Comparison of ENCODE assay signal across 8 cellular contexts in the genomic region with DNA sequence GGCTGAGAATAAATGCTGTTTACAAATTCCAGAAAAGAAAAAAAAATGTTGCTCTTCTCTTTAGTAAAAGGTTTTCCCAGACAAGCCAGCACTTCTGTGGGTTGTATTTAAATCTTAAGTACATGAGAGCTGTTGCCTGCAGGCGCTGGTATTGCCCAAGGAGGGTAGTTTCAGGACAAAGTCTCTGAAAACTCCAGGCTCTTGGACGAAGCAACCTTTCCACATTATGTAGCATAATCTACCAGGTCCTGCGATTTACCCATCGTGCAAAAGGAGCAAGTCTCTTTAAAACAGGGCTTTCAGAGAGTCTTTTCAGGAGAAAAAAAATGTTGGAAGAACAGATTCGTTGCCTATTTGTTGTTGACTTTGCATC.
DNase-seq lines count a peak whose midpoint lies in the region; ATAC-seq, FAIRE-seq and TF ChIP-seq lines count a peak whose summit lies in the region.
"Had no signal": no experiment of that assay in that cellular context is flagged by ENCODE, and none has a peak within 500 bp of the region (broad histone marks: within the 10 kb centered on the region; RNA-seq: fewer than 3 reads in every experiment).

No MANE protein-coding gene starts in this region.

- FAIRE-seq in H1 (lab: Jason Lieb, UNC): no peak

- no peak overlapping the region for H3K56ac ChIP-seq in H1 (replicated peaks; ENCODE audit: insufficient read length, low read depth, low read length)

- TF ChIP-seq POLR2A in H1 (IDR thresholded peaks at IDR 0.05; ENCODE audit: control extremely low read depth in 1 of 2, low read depth in 2 of 2, low read length in 2 of 2): no peak

- H2BK5ac ChIP-seq in H1 (ENCODE audit: low read depth, low read length): no peak overlapping the region

- DNase-seq in H1 (ENCODE audit: low read depth in 1 of 2, low spot score in 2 of 2): no peak
- DNase-seq in smooth muscle cell (lab: John Stamatoyannopoulos, UW; ENCODE audit: unreplicated experiment): no peak
- DNase-seq in globus pallidus (ENCODE audit: low spot score): no peak
- no peak for DNase-seq in GM10248 (ENCODE audit: extremely low spot score)
- DNase-seq in NOMO-1 treated with dmso at 0.1 percent for 144 hours (lab: John Stamatoyannopoulos, UW; ENCODE audit: unreplicated experiment): no peak

- no peak overlapping the region for H4K91ac ChIP-seq in H1 (replicated peaks; ENCODE audit: insufficient read length, low read length)

- H4K5ac ChIP-seq in H1 (ENCODE audit: insufficient read length, low read depth, low read length): no peak overlapping the region

- no peak overlapping the region for H2BK15ac ChIP-seq in H1 (ENCODE audit: low read length)

- no peak overlapping the region for H2AK5ac ChIP-seq in H1 (ENCODE audit: low read depth, low read length)

- H2BK12ac ChIP-seq in H1 (ENCODE audit: low read depth, low read length): no peak overlapping the region

- H3K9ac ChIP-seq in H1 (replicated peaks in 1 of 4; ENCODE audit: extremely low read depth in 1 of 4, low read depth in 3 of 4, low read length in 3 of 4) (no peak overlapping the region), smooth muscle cell (ENCODE audit: low read depth) (no peak overlapping the region)

- H2AFZ ChIP-seq in H1 (ENCODE audit: low read length) (peak overlapping the region; percentile 67; the same call in 1 of the 2 replicates), smooth muscle cell (ENCODE audit: low read depth) (no peak overlapping the region)

- H3K4me2 ChIP-seq in H1 (ENCODE audit: insufficient read depth in 1 of 2, low read depth in 2 of 2, low read length in 2 of 2): peak overlapping the region; percentile 65 to 80; a peak in 2 of 4 replicates
- peak overlapping the region; percentile 90 for H3K4me2 ChIP-seq in smooth muscle cell

- H2BK20ac ChIP-seq in H1 (ENCODE audit: low read length): no peak overlapping the region

- H3K9me3 ChIP-seq in H1 (ENCODE audit: insufficient read depth in 2 of 2, low read depth in 1 of 2, low read length in 1 of 2) (no peaks in the 10 kb centered on the region), smooth muscle cell (replicated peaks; ENCODE audit: low read depth) (peaks cover 3% of the 10 kb centered on the region)
- H3K9me3 ChIP-seq: neutrophil had no signal

- peaks cover 2% of the 10 kb centered on the region; the same call in 1 of the 2 replicates for H3K79me1 ChIP-seq in H1 (ENCODE audit: low read depth, low read length)

- H3K23me2 ChIP-seq in H1 (ENCODE audit: low read depth, low read length): peaks cover 8% of the 10 kb centered on the region; the same call in 1 of the 2 replicates

- H3K36me3 ChIP-seq in H1 (ENCODE audit: control insufficient read depth in 2 of 4, insufficient read depth in 4 of 4, low read length in 3 of 4) (no peaks in the 10 kb centered on the region), smooth muscle cell (ENCODE audit: low read depth) (no peaks in the 10 kb centered on the region)
- H3K36me3 ChIP-seq: neutrophil had no signal

- H3K4me1 ChIP-seq in H1 (replicated peaks in 1 of 4; ENCODE audit: control insufficient read depth in 3 of 4, insufficient read depth in 4 of 4, low read length in 3 of 4) (no peaks in the 10 kb centered on the region), smooth muscle cell (ENCODE audit: low read depth) (no peaks in the 10 kb centered on the region)

- CTCF ChIA-PET in H1 (lab: Charles Lee; ENCODE audit: partially characterized antibody) (interaction anchor here (0.6 to 2.1 kb wide), 17 partner anchors 9 to 504 kb away, joined by 3 to 14 read pairs (median 4); no protein-coding TSS in a partner anchor), GM10248 (lab: Yijun Ruan, JAX) (interaction anchor here (0.9 to 7.9 kb wide), 18 partner anchors 8 to 604 kb away, joined by 3 to 49 read pairs (median 4); no protein-coding TSS in a partner anchor)

- no peak overlapping the region for H4K8ac ChIP-seq in H1 (ENCODE audit: extremely low read depth, insufficient read depth, low read length)

- H3F3A ChIP-seq in smooth muscle cell (ENCODE audit: low read depth): no peaks in the 10 kb centered on the region

- H2BK120ac ChIP-seq in H1 (replicated peaks; ENCODE audit: low read depth, low read length): no peak overlapping the region

- peak overlapping the region in 1 of 4 experiments; percentile 70; a peak in 2 of 8 replicates for H3K4me3 ChIP-seq in H1 (ENCODE audit: extremely low read depth in 1 of 4, insufficient read depth in 2 of 4, low read depth in 3 of 4, low read length in 4 of 4)
- peak overlapping the region; percentile 55 for H3K4me3 ChIP-seq in smooth muscle cell

- H3K23ac ChIP-seq in H1 (ENCODE audit: insufficient read length): no peak overlapping the region

- H3K27me3 ChIP-seq in H1 (replicated peaks in 1 of 4; ENCODE audit: control insufficient read depth in 3 of 4, extremely low read depth in 1 of 4, insufficient read depth in 3 of 4, low read length in 3 of 4): peaks cover 0 to 6% (median 4%) of the 10 kb centered on the region in 4 experiments; a peak in 3 of 7 replicates
- no peaks in the 10 kb centered on the region for H3K27me3 ChIP-seq in smooth muscle cell (ENCODE audit: low read depth)

- TF ChIP-seq EP300 in H1 (IDR thresholded peaks at IDR 0.05; ENCODE audit: borderline replicate concordance in 1 of 2, low read depth in 2 of 2, low read length in 2 of 2): no peak

- H3K27ac ChIP-seq in H1 (ENCODE audit: low read depth, low read length) (no peak overlapping the region), smooth muscle cell (ENCODE audit: low read depth) (no peak overlapping the region)
- H3K27ac ChIP-seq: neutrophil had no signal

- TF ChIP-seq CTCF in H1 (IDR thresholded peaks at IDR 0.05; ENCODE audit: control extremely low read depth in 1 of 3, insufficient read depth in 1 of 3, low read depth in 1 of 3, low read length in 3 of 3) (no peak), smooth muscle cell (IDR thresholded peaks at IDR 0.05; ENCODE audit: borderline replicate concordance, insufficient read depth, poor library complexity, severe bottlenecking) (no peak), GM10248 (IDR thresholded peaks at IDR 0.05; ENCODE audit: control extremely low read depth, extremely low read depth, low read depth, missing control alignments) (no peak)

- POLR2A ChIA-PET in H1 (lab: Charles Lee; ENCODE audit: partially characterized antibody) (no interaction called here), GM10248 (lab: Yijun Ruan, JAX) (no interaction called here)

- H3K79me2 ChIP-seq in H1 (ENCODE audit: control insufficient read depth in 1 of 2, insufficient read depth in 2 of 2, low read length in 2 of 2) (no peaks in the 10 kb centered on the region), smooth muscle cell (ENCODE audit: low read depth) (no peaks in the 10 kb centered on the region)

- no peak overlapping the region for H3K4ac ChIP-seq in H1 (replicated peaks; ENCODE audit: insufficient read length, low read depth, low read length)

- H4K20me1 ChIP-seq in H1 (replicated peaks in 1 of 2; ENCODE audit: control insufficient read depth in 1 of 2, insufficient read depth in 2 of 2, low read length in 2 of 2): peaks cover 0 to 2% of the 10 kb centered on the region in 2 experiments
- no peaks in the 10 kb centered on the region for H4K20me1 ChIP-seq in smooth muscle cell (ENCODE audit: low read depth)

- H3K18ac ChIP-seq in H1 (ENCODE audit: extremely low read depth, low read length): no peak overlapping the region

- WGBS in H1 (ENCODE audit: extremely low coverage in 1 of 2, insufficient coverage in 1 of 2, insufficient read length in 1 of 2, insufficient replicate concordance in 2 of 2, low coverage in 1 of 2, low lambda C conversion rate in 2 of 2, missing lambda C conversion rate in 1 of 2), 2 experiments: 59% methylated on average over 5 of the region's 5 CpGs; no CpG with 5 or more reads in 1 of the 2 experiments
- 51% methylated on average over 5 of the region's 5 CpGs for WGBS in smooth muscle cell (ENCODE audit: low lambda C conversion rate)

- TF ChIP-seq RAD21 in H1 (IDR thresholded peaks at IDR 0.05 in 1 of 2, conservative IDR thresholded peaks at IDR 0.05 in 1 of 2; ENCODE audit: low read depth in 2 of 2, low read length in 2 of 2): no peak

- no peak overlapping the region for H3K14ac ChIP-seq in H1 (ENCODE audit: insufficient read length)

- ATAC-seq in GM19463 (IDR thresholded peaks at IDR 0.05; ENCODE audit: unreplicated experiment) (peak; percentile 7), HG03108 (IDR thresholded peaks at IDR 0.05; ENCODE audit: unreplicated experiment) (peak; percentile 7)

TF ChIP-seq in H1, 55 proteins besides CTCF, POLR2A, EP300 and RAD21:
- TF ChIP-seq RNF2 (IDR thresholded peaks at IDR 0.05; ENCODE audit: borderline replicate concordance, low read depth, low read length, missing control alignments, poor library complexity, severe bottlenecking): no peak
- no peak for TF ChIP-seq CHD2 (IDR thresholded peaks at IDR 0.05; ENCODE audit: low read length)
- no peak for TF ChIP-seq EZH2 (IDR thresholded peaks at IDR 0.05; ENCODE audit: low read depth, low read length, severe bottlenecking)
TF ChIP-seq in H1: peak in this region for 0.
